ENCODE assay signal across 8 cellular contexts in genomic region chr13:19633340-19634128, GRCh38. TPM values are rescaled to one million over a fixed set of nuclear protein-coding genes. Genes with fewer than 3 reads are reported as not detected.
A peak's percentile ranks its signal among the peaks of the same experiment; 100 is the strongest.
DNase-seq lines count a peak whose midpoint lies in the region; ATAC-seq and TF ChIP-seq lines count a peak whose summit lies in the region.

MPHOSPH8 (plus strand) TSS chr13:19633659; CDS start chr13:19633749, 90 bp downstream.

- H3K27me3 Mint-ChIP-seq in T-helper 17 cell, result no peaks in the 10 kb centered on the region

- no peaks in the 10 kb centered on the region for H3K9me3 ChIP-seq in T-helper 17 cell (ENCODE audit: control insufficient read depth, low read length, poor library complexity, severe bottlenecking)
- H3K9me3 ChIP-seq in right atrium auricular region, result no peaks in the 10 kb centered on the region
- no peaks in the 10 kb centered on the region for H3K9me3 ChIP-seq in uterus

- TF ChIP-seq POLR2A in GM15510 (IDR thresholded peaks at IDR 0.05; ENCODE audit: borderline replicate concordance, extremely low read depth, insufficient read length), result peak; percentile 75
- peak; percentile 88 to 92 for TF ChIP-seq POLR2A in uterus (IDR thresholded peaks at IDR 0.05)

- H3K4me3 Mint-ChIP-seq in T-helper 17 cell, result peak within 1 kb of the TSS; percentile 100

- H3K4me1 Mint-ChIP-seq in T-helper 17 cell, result peaks cover 29% of the 10 kb centered on the region

- H3K27ac ChIP-seq in angular gyrus (ENCODE audit: low read depth, low read length), result peak within 1 kb of the TSS; percentile 54
- H3K27ac ChIP-seq in right atrium auricular region, result peak within 1 kb of the TSS; percentile 96 to 97
- peak within 1 kb of the TSS; percentile 89 to 95 for H3K27ac ChIP-seq in uterus

- peaks cover 0 to 25% of the 10 kb centered on the region in 2 donors for H3K4me1 ChIP-seq in right atrium auricular region
- peaks cover 9 to 13% of the 10 kb centered on the region in 2 donors for H3K4me1 ChIP-seq in uterus

- intact Hi-C loops in uterus (cut with DNase I; ENCODE audit: low total_unique reads), result no loop called here

- H3K36me3 ChIP-seq in right atrium auricular region, result no peaks in the 10 kb centered on the region
- H3K36me3 ChIP-seq in uterus, result no peaks in the 10 kb centered on the region

- H3K27me3 ChIP-seq in right atrium auricular region (no peaks in the 10 kb centered on the region), uterus (no peaks in the 10 kb centered on the region)

- peak within 1 kb of the TSS; percentile 74 to 77 for H3K4me3 ChIP-seq in right atrium auricular region
- H3K4me3 ChIP-seq in uterus, result peak within 1 kb of the TSS; percentile 75 to 79

- peak in 1 of 2 donors; percentile 22 for TF ChIP-seq CTCF in right atrium auricular region (IDR thresholded peaks at IDR 0.05)
- peak in 1 of 4 experiments; percentile 2 for TF ChIP-seq CTCF in uterus (IDR thresholded peaks at IDR 0.05)

- H3K27ac Mint-ChIP-seq in T-helper 17 cell, result peak within 1 kb of the TSS; percentile 100

- ATAC-seq in HG02885 (IDR thresholded peaks at IDR 0.05; ENCODE audit: poor library complexity, unreplicated experiment) (peak; percentile 98), T-helper 17 cell (peak; percentile 98)

- DNase-seq in NCI-H1694 treated with DMSO at 0.1 percent for 48 hours (lab: John Stamatoyannopoulos, UW) (peak; percentile 89), T-helper 17 cell (peak; percentile 86 to 91 (median 87)), right atrium auricular region (ENCODE audit: low spot score) (peak; percentile 97), pulmonary artery endothelial cell (ENCODE audit: low read depth, low spot score) (peak; percentile 84), uterus (peak; percentile 94 to 95)

- H3K36me3 Mint-ChIP-seq in T-helper 17 cell (ENCODE audit: low read depth), result peaks cover 7% of the 10 kb centered on the region

RNA-seq across cellular contexts. Expression of gene MPHOSPH8, which starts in this region (rescaled TPM):
- 10 to 100 TPM; 40.3 to 56.5 TPM for total RNA-seq in T-helper 17 cell
- 10 to 100 TPM; 20.8 to 26.8 TPM for total RNA-seq in right atrium auricular region
- 14.1 and 18.7 TPM in 2 replicates for total RNA-seq in pulmonary artery endothelial cell
- total RNA-seq in uterus, result 10 to 100 TPM; 17.4 to 65.3 (median 42.2) TPM

Comparison
In these comparisons a context has a peak if more than half of its experiments do, and no peak if none do; other contexts are left out.
1. Peak in every context shown above with its lines: DNase-seq, ATAC-seq, H3K4me3 ChIP-seq and H3K27ac ChIP-seq.